8 cellular contexts compared by ENCODE assay signal in genomic region chr10:43160067-43160918, GRCh38.
DNase-seq lines count a peak whose midpoint lies in the region; ATAC-seq lines count a peak whose summit lies in the region.

No MANE protein-coding gene starts in this region.

- peak; percentile 48 for DNase-seq in stimulated activated naive CD4-positive, alpha-beta T cell treated with Interleukin-2 at 50 U/mL for 16 hours (lab: John Stamatoyannopoulos, UW)
- no peak for DNase-seq in stimulated activated naive CD4-positive, alpha-beta T cell (lab: John Stamatoyannopoulos, UW)
- DNase-seq in amniotic epithelial cell (ENCODE audit: low read depth) (peak; percentile 82), NCI-H1105 treated with DMSO at 0.1 percent for 48 hours (lab: John Stamatoyannopoulos, UW) (no peak), C1 segment of cervical spinal cord (lab: John Stamatoyannopoulos, UW) (no peak)
- DNase-seq in stimulated activated CD4-positive, alpha-beta T cell treated with anti-CD3 and anti-CD28 coated beads, Interleukin-15, amount 100 ng/mL, for 24 hours, result peak; percentile 57
- no peak for DNase-seq in central memory CD4-positive, alpha-beta T cell

- peak; percentile 28 for ATAC-seq in HG03521 (IDR thresholded peaks at IDR 0.05; ENCODE audit: unreplicated experiment)

Comparison
In these comparisons a context has a peak if more than half of its experiments do, and no peak if none do; other contexts are left out.
1. DNase-seq: peak in stimulated activated naive CD4-positive, alpha-beta T cell treated with Interleukin-2 at 50 U/mL for 16 hours (single experiment), amniotic epithelial cell (single experiment) and stimulated activated CD4-positive, alpha-beta T cell treated with anti-CD3 and anti-CD28 coated beads, Interleukin-15, amount 100 ng/mL, for 24 hours (single experiment); none in stimulated activated naive CD4-positive, alpha-beta T cell (0 of 6), NCI-H1105 treated with DMSO at 0.1 percent for 48 hours (single experiment), central memory CD4-positive, alpha-beta T cell (single experiment) and C1 segment of cervical spinal cord (0 of 14).